In genomic region chr3:183635431-183636220, GRCh38 we compare ENCODE assay signal across 1 cellular context.
A peak's percentile ranks its signal among the peaks of the same experiment; 100 is the strongest.
TF ChIP-seq lines count a peak whose summit lies in the region.

Gene KLHL24 (plus strand): TSS chr3:183635623. CDS start chr3:183650357, 14,734 bp downstream.

TF ChIP-seq in HepG2, 621 proteins besides CTCF, POLR2A, EP300 and RAD21 (continued from another document and continues in another):
- no peak; the same call in 1 of the 2 replicates for TF ChIP-seq ARID5B (CRISPR knock-in tag; IDR thresholded peaks at IDR 0.05)
- TF ChIP-seq ZNF44 (CRISPR knock-in tag; IDR thresholded peaks at IDR 0.05): no peak
- TF ChIP-seq TAF15 (IDR thresholded peaks at IDR 0.05; ENCODE audit: low read depth, low read length, poor library complexity, severe bottlenecking): no peak
- TF ChIP-seq SRSF9 (IDR thresholded peaks at IDR 0.05; ENCODE audit: borderline replicate concordance, insufficient read depth, low read depth, low read length, poor library complexity, severe bottlenecking): no peak
- 0 out of 2 replicates have a peak, but pooled peaks have one; percentile 16 for TF ChIP-seq AHDC1 (CRISPR knock-in tag; IDR thresholded peaks at IDR 0.05; ENCODE audit: borderline replicate concordance)
- TF ChIP-seq PRMT3 (CRISPR knock-in tag; IDR thresholded peaks at IDR 0.05; ENCODE audit: borderline replicate concordance, low read depth): no peak
- TF ChIP-seq KLF12 (CRISPR knock-in tag; IDR thresholded peaks at IDR 0.05; ENCODE audit: borderline replicate concordance): no peak
- TF ChIP-seq ZNF432 (CRISPR knock-in tag; IDR thresholded peaks at IDR 0.05; ENCODE audit: borderline replicate concordance): no peak
- no peak for TF ChIP-seq RBAK (CRISPR knock-in tag; IDR thresholded peaks at IDR 0.05)
- no peak for TF ChIP-seq RORA (CRISPR knock-in tag; IDR thresholded peaks at IDR 0.05)
- no peak for TF ChIP-seq ZMAT5 (CRISPR knock-in tag; IDR thresholded peaks at IDR 0.05; ENCODE audit: borderline replicate concordance, low read depth)
- no peak for TF ChIP-seq ZBTB3 (CRISPR knock-in tag; IDR thresholded peaks at IDR 0.05; ENCODE audit: borderline replicate concordance, low read depth)
- no peak for TF ChIP-seq ZNF18 (CRISPR knock-in tag; IDR thresholded peaks at IDR 0.05; ENCODE audit: insufficient replicate concordance)
- TF ChIP-seq ZNF296 (CRISPR knock-in tag; conservative IDR thresholded peaks at IDR 0.05): no peak
- no peak for TF ChIP-seq ZNF33B (CRISPR knock-in tag; IDR thresholded peaks at IDR 0.05)
- TF ChIP-seq BRD4 (CRISPR knock-in tag; IDR thresholded peaks at IDR 0.05): no peak
- no peak for TF ChIP-seq ZHX2 (IDR thresholded peaks at IDR 0.05; ENCODE audit: low read depth)
- TF ChIP-seq ZHX2 (CRISPR knock-in tag; IDR thresholded peaks at IDR 0.05; ENCODE audit: borderline replicate concordance): no peak
- no peak for TF ChIP-seq HNF1A (IDR thresholded peaks at IDR 0.05; ENCODE audit: low read depth)
- TF ChIP-seq HNF1A (CRISPR knock-in tag; IDR thresholded peaks at IDR 0.05; ENCODE audit: borderline replicate concordance): no peak
- TF ChIP-seq SIX1 (CRISPR knock-in tag; IDR thresholded peaks at IDR 0.05; ENCODE audit: borderline replicate concordance): 0 out of 2 replicates have a peak, but pooled peaks have one; percentile 23
- no peak for TF ChIP-seq NCOA5 (CRISPR knock-in tag; IDR thresholded peaks at IDR 0.05)
- no peak for TF ChIP-seq PCBP1 (IDR thresholded peaks at IDR 0.05; ENCODE audit: borderline replicate concordance, low read depth, low read length)
- TF ChIP-seq ZNF75D (CRISPR knock-in tag; IDR thresholded peaks at IDR 0.05; ENCODE audit: borderline replicate concordance): no peak
